In the genomic region with DNA sequence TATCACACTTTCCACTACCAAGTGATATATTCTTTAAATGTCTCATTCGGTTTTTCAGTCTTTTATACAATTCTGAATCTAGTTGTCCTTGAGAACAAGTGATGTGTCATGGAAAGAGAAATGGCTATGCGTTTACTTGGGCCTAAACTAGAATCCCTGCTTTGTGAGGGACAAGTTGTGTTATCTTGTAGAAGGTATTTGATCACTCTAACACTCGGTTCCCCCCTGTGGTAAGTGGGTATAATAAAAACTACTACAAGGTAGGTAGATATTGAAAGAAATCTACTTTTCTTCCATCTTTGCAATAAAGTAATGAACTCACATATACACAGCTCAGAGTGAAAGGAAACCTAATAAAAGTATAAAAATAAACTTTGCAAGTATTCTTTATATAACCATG, we compare ENCODE assay signal across 1 cellular context.
TF ChIP-seq lines count a peak whose summit lies in the region.

No MANE protein-coding gene starts in this region.

TF ChIP-seq in liver, 16 proteins besides CTCF, POLR2A, EP300 and RAD21 (continued from another document):
- TF ChIP-seq HNF4A (conservative IDR thresholded peaks at IDR 0.05) (no peak), JUND (IDR thresholded peaks at IDR 0.05) (no peak), NR2F2 (IDR thresholded peaks at IDR 0.05) (no peak), RXRA (IDR thresholded peaks at IDR 0.05) (no peak), FOXA2 (IDR thresholded peaks at IDR 0.05) (no peak), SP1 (IDR thresholded peaks at IDR 0.05) (no peak), EGR1 (IDR thresholded peaks at IDR 0.05; ENCODE audit: low read depth in 2 of 2) (no peak), YY1 (IDR thresholded peaks at IDR 0.05) (no peak), TAF1 (conservative IDR thresholded peaks at IDR 0.05) (no peak)
- TF ChIP-seq, protein P1, sequence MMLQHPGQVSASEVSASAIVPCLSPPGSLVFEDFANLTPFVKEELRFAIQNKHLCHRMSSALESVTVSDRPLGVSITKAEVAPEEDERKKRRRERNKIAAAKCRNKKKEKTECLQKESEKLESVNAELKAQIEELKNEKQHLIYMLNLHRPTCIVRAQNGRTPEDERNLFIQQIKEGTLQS (IDR thresholded peaks at IDR 0.05), result no peak
- TF ChIP-seq, protein P2, sequence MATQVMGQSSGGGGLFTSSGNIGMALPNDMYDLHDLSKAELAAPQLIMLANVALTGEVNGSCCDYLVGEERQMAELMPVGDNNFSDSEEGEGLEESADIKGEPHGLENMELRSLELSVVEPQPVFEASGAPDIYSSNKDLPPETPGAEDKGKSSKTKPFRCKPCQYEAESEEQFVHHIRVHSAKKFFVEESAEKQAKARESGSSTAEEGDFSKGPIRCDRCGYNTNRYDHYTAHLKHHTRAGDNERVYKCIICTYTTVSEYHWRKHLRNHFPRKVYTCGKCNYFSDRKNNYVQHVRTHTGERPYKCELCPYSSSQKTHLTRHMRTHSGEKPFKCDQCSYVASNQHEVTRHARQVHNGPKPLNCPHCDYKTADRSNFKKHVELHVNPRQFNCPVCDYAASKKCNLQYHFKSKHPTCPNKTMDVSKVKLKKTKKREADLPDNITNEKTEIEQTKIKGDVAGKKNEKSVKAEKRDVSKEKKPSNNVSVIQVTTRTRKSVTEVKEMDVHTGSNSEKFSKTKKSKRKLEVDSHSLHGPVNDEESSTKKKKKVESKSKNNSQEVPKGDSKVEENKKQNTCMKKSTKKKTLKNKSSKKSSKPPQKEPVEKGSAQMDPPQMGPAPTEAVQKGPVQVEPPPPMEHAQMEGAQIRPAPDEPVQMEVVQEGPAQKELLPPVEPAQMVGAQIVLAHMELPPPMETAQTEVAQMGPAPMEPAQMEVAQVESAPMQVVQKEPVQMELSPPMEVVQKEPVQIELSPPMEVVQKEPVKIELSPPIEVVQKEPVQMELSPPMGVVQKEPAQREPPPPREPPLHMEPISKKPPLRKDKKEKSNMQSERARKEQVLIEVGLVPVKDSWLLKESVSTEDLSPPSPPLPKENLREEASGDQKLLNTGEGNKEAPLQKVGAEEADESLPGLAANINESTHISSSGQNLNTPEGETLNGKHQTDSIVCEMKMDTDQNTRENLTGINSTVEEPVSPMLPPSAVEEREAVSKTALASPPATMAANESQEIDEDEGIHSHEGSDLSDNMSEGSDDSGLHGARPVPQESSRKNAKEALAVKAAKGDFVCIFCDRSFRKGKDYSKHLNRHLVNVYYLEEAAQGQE (IDR thresholded peaks at IDR 0.05), result no peak
- TF ChIP-seq, protein P3, sequence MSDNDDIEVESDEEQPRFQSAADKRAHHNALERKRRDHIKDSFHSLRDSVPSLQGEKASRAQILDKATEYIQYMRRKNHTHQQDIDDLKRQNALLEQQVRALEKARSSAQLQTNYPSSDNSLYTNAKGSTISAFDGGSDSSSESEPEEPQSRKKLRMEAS (IDR thresholded peaks at IDR 0.05), result no peak
